ENCODE assay signal across 24 cellular contexts in genomic region chr16:71185366-71185765, GRCh38. TPM values are rescaled to one million over a fixed set of nuclear protein-coding genes. Genes with fewer than 3 reads are reported as not detected.
DNase-seq lines count a peak whose midpoint lies in the region; ATAC-seq and TF ChIP-seq lines count a peak whose summit lies in the region.
"Had no signal": no experiment of that assay in that cellular context is flagged by ENCODE, and none has a peak within 500 bp of the region (broad histone marks: within the 10 kb centered on the region; RNA-seq: fewer than 3 reads in every experiment).

No MANE protein-coding gene starts in this region.

- H3K36me3 ChIP-seq in brain microvascular endothelial cell (replicated peaks): no peaks in the 10 kb centered on the region
- H3K36me3 ChIP-seq in right atrium auricular region: no peaks in the 10 kb centered on the region

- H3K9me3 ChIP-seq in right atrium auricular region: peaks cover 0 to 7% of the 10 kb centered on the region in 2 donors
- H3K9me3 ChIP-seq: SK-N-SH had no signal

- ATAC-seq in HG03342 (IDR thresholded peaks at IDR 0.05; ENCODE audit: unreplicated experiment): no peak
- ATAC-seq in GM19023 (IDR thresholded peaks at IDR 0.05; ENCODE audit: unreplicated experiment): no peak
- ATAC-seq: GM23338 had no signal

- H3K4me1 ChIP-seq in right atrium auricular region: no peaks in the 10 kb centered on the region

- intact Hi-C loops in cardiac septum (cut with DNase I): no loop called here

- DNase-seq in NCI-H226 (peak; percentile 40), brain microvascular endothelial cell (peak; percentile 2), kidney tubule cell (ENCODE audit: low spot score) (peak; percentile 26), cardiac septum (ENCODE audit: low spot score) (no peak), right atrium auricular region (ENCODE audit: low spot score) (no peak)
- DNase-seq: CD4-positive, CD25-positive, alpha-beta regulatory T cell; COR-L47; DMS79; HCEC 1CT; MV-4-11; NCI-H1105 treated with DMSO at 0.1 percent for 48 hours; NCI-H1694 treated with DMSO at 0.1 percent for 48 hours; NCI-H2081 treated with DMSO at 0.1 percent for 48 hours; NCI-H2171 treated with DMSO at 0.1 percent for 48 hours; NCI-H446; NCI-H526; OCI-M1; SHP77; SK-N-SH had no signal

- TF ChIP-seq CTCF in brain microvascular endothelial cell (IDR thresholded peaks at IDR 0.05; ENCODE audit: low read depth, low read length, missing control alignments): no peak
- no peak for TF ChIP-seq CTCF in right atrium auricular region (IDR thresholded peaks at IDR 0.05)

- in situ Hi-C loops in brain microvascular endothelial cell (cut with HindIII; ENCODE audit: low pct_ligation_motif_present, low sequenced_read_pairs): no loop called here

- H3K27ac ChIP-seq in brain microvascular endothelial cell (no peak overlapping the region), right atrium auricular region (no peak overlapping the region)
- H3K27ac ChIP-seq: KMS-11 had no signal

- H3K27me3 ChIP-seq in brain microvascular endothelial cell (replicated peaks) (no peaks in the 10 kb centered on the region), right atrium auricular region (no peaks in the 10 kb centered on the region)

- H3K4me3 ChIP-seq in brain microvascular endothelial cell (ENCODE audit: low read depth, low read length) (no peak overlapping the region), right atrium auricular region (no peak overlapping the region)
- H3K4me3 ChIP-seq: GM23338 had no signal

RNA-seq across cellular contexts. Expression of gene HYDIN, which starts 45.2 kb away (rescaled TPM):
- total RNA-seq in cardiac septum (2.6 TPM), right atrium auricular region (1 to 10 TPM; 1.2 to 3.8 TPM)
- total RNA-seq: A673; CD4-positive, CD25-positive, alpha-beta regulatory T cell had no signal

Comparison
In these comparisons a context has a peak if more than half of its experiments do, and no peak if none do; other contexts are left out.
1. DNase-seq: peak in NCI-H226 (single experiment), brain microvascular endothelial cell (single experiment) and kidney tubule cell (single experiment); none in cardiac septum (single experiment) and right atrium auricular region (single experiment).